13 cellular contexts compared by ENCODE assay signal in the genomic region with DNA sequence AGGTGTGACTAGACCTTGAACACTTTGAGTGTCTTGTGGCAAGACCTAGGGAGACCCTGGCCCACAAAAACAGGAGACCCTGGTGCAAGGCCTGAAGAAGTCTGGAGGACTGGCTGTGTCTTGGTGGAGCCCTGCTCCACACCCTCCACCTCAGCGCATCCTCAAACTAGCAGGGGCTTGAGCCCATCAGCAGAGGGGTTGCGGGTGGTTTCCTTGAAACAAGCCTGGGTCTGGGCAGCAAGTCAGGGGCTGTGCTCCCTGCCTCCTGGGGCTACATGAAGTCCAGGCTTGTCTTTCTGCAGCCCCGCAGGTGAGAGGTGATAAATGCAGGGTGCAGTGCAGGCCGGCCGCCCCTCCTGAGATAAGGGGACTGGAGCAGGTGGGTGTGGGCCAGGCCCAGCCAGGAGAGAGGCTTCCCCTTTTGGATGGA. TPM values are rescaled to one million over a fixed set of nuclear protein-coding genes. Genes with fewer than 3 reads are reported as not detected.
DNase-seq lines count a peak whose midpoint lies in the region; ATAC-seq, FAIRE-seq and TF ChIP-seq lines count a peak whose summit lies in the region.
"Had no signal": no experiment of that assay in that cellular context is flagged by ENCODE, and none has a peak within 500 bp of the region (broad histone marks: within the 10 kb centered on the region; RNA-seq: fewer than 3 reads in every experiment).

No MANE protein-coding gene starts in this region.

- H3K18ac ChIP-seq in H9 (ENCODE audit: insufficient read length, low read depth, low read length): no peak overlapping the region

- H3K79me2 ChIP-seq in H9 (ENCODE audit: insufficient read depth, low read length): no peaks in the 10 kb centered on the region
- no peaks in the 10 kb centered on the region for H3K79me2 ChIP-seq in astrocyte (ENCODE audit: insufficient read depth, low read length)

- DNase-seq in H9 (no peak), astrocyte (ENCODE audit: low read depth) (no peak), pons (ENCODE audit: low spot score) (no peak)
- DNase-seq: activated CD4-positive, alpha-beta T cell treated with anti-CD3 and anti-CD28 coated beads, Interleukin-2, amount 50 U/mL, for 48 hours; DMS153; NCI-H1092; NCI-H526; occipital lobe had no signal

- H2AFZ ChIP-seq in H9 (ENCODE audit: low read length) (no peak overlapping the region), astrocyte (ENCODE audit: low read depth, low read length) (no peak overlapping the region)

- no peak overlapping the region for H3K4me3 ChIP-seq in astrocyte (ENCODE audit: insufficient read depth, low read depth, low read length)
- H3K4me3 ChIP-seq in mesodermal cell (ENCODE audit: extremely low read depth, insufficient read depth, low read length, poor library complexity, severe bottlenecking): peak overlapping the region; percentile 75

- H3K27ac Mint-ChIP-seq in H9 (no peak overlapping the region), astrocyte (ENCODE audit: unreplicated experiment) (no peak overlapping the region)
- no peak overlapping the region for H3K27ac Mint-ChIP-seq in stimulated activated memory B cell treated with anti-CD40 and anti-IgM and Interleukin-4, amounts not matched to agents 10 μg/mL and 1 μg/mL and 100 μg/mL, for 72 hours

- H3K23ac ChIP-seq in H9 (ENCODE audit: insufficient read length, low read depth, low read length): no peak overlapping the region

- H4K8ac ChIP-seq in H9 (replicated peaks; ENCODE audit: insufficient read length, low read depth, low read length): no peak overlapping the region

- H3K4me3 Mint-ChIP-seq in H9 (peak overlapping the region; percentile 47 to 69), astrocyte (ENCODE audit: unreplicated experiment) (peak overlapping the region; percentile 62)
- H3K4me3 Mint-ChIP-seq in stimulated activated memory B cell treated with anti-CD40 and anti-IgM and Interleukin-4, amounts not matched to agents 10 μg/mL and 1 μg/mL and 100 μg/mL, for 72 hours: peak overlapping the region; percentile 38

- no peak overlapping the region for H2BK120ac ChIP-seq in H9 (ENCODE audit: low read depth, low read length, poor library complexity, severe bottlenecking)

- H4K20me1 ChIP-seq in H9 (ENCODE audit: control insufficient read depth, insufficient read depth, insufficient read length) (no peaks in the 10 kb centered on the region), astrocyte (ENCODE audit: insufficient read depth, low read length) (peaks cover 8% of the 10 kb centered on the region)

- H3K4me1 Mint-ChIP-seq in H9: peaks cover 22 to 26% of the 10 kb centered on the region in 2 experiments
- H3K4me1 Mint-ChIP-seq in astrocyte (ENCODE audit: low read depth, unreplicated experiment): no peaks in the 10 kb centered on the region
- peaks cover 18% of the 10 kb centered on the region for H3K4me1 Mint-ChIP-seq in stimulated activated memory B cell treated with anti-CD40 and anti-IgM and Interleukin-4, amounts not matched to agents 10 μg/mL and 1 μg/mL and 100 μg/mL, for 72 hours

- H2BK5ac ChIP-seq in H9 (ENCODE audit: insufficient read length, low read length): no peak overlapping the region

- H3K36me3 Mint-ChIP-seq in H9 (ENCODE audit: insufficient read depth in 1 of 3, low read depth in 3 of 3) (peaks cover 3 to 6% (median 5%) of the 10 kb centered on the region in 3 experiments; a peak in 5 of 7 replicates), astrocyte (ENCODE audit: low read depth, unreplicated experiment) (peaks cover 3% of the 10 kb centered on the region)
- no peaks in the 10 kb centered on the region for H3K36me3 Mint-ChIP-seq in stimulated activated memory B cell treated with anti-CD40 and anti-IgM and Interleukin-4, amounts not matched to agents 10 μg/mL and 1 μg/mL and 100 μg/mL, for 72 hours

- H3K56ac ChIP-seq in H9 (ENCODE audit: insufficient read length, low read depth, low read length): no peak overlapping the region

- TF ChIP-seq CTCF in H9 (conservative IDR thresholded peaks at IDR 0.05) (no peak; the same call in 2 of the 3 replicates), astrocyte (IDR thresholded peaks at IDR 0.05; ENCODE audit: insufficient read depth, low read depth, low read length) (no peak)

- H3K36me3 ChIP-seq in astrocyte (ENCODE audit: insufficient read depth, low read length) (no peaks in the 10 kb centered on the region), mesodermal cell (ENCODE audit: control insufficient read depth, insufficient read depth, low read length) (peaks cover 10% of the 10 kb centered on the region)

- no peaks in the 10 kb centered on the region for H3K79me1 ChIP-seq in H9 (ENCODE audit: insufficient read depth, low read depth, low read length, poor library complexity, severe bottlenecking)

- H3K4me2 ChIP-seq in H9 (ENCODE audit: insufficient read depth, insufficient read length, low read length): no peak overlapping the region
- H3K4me2 ChIP-seq in astrocyte (ENCODE audit: low read length): no peak overlapping the region

- WGBS in H9 (ENCODE audit: extremely low coverage, insufficient read length, low lambda C conversion rate): no CpG with 5 or more reads among the region's 5 CpGs
- WGBS in mesodermal cell (ENCODE audit: insufficient coverage in 2 of 2), 2 experiments: 79 to 82% methylated on average over 4 to 5 of the region's 5 CpGs

- H3K9me3 Mint-ChIP-seq in H9 (peaks cover 4 to 8% of the 10 kb centered on the region in 2 experiments; a peak in 4 of 5 replicates), astrocyte (ENCODE audit: unreplicated experiment) (peaks cover 10% of the 10 kb centered on the region)
- no peaks in the 10 kb centered on the region for H3K9me3 Mint-ChIP-seq in stimulated activated memory B cell treated with anti-CD40 and anti-IgM and Interleukin-4, amounts not matched to agents 10 μg/mL and 1 μg/mL and 100 μg/mL, for 72 hours

- no peak for ATAC-seq in stimulated activated memory B cell treated with anti-CD40 and anti-IgM and Interleukin-4, amounts not matched to agents 10 μg/mL and 1 μg/mL and 100 μg/mL, for 72 hours
- ATAC-seq in GM21737 (IDR thresholded peaks at IDR 0.05; ENCODE audit: unreplicated experiment) (no peak), HG03439 (IDR thresholded peaks at IDR 0.05; ENCODE audit: unreplicated experiment) (no peak)

- no peak overlapping the region for H4K5ac ChIP-seq in H9 (ENCODE audit: insufficient read length, low read depth, low read length)

- H3K27me3 ChIP-seq in H9 (ENCODE audit: insufficient read depth, low read length): peaks cover 7% of the 10 kb centered on the region; the same call in 1 of the 2 replicates
- no peaks in the 10 kb centered on the region for H3K27me3 ChIP-seq in astrocyte (ENCODE audit: insufficient read depth, low read length)

- H3K4me1 ChIP-seq in H9 (ENCODE audit: insufficient read depth, low read length): no peaks in the 10 kb centered on the region; the same call in 1 of the 2 replicates
- peaks cover 10% of the 10 kb centered on the region for H3K4me1 ChIP-seq in astrocyte (ENCODE audit: insufficient read depth, low read length)
- peaks cover 16% of the 10 kb centered on the region for H3K4me1 ChIP-seq in mesodermal cell (ENCODE audit: control insufficient read depth, insufficient read depth, low read length, poor library complexity, severe bottlenecking)

- peaks cover 82% of the 10 kb centered on the region for H3K27me3 Mint-ChIP-seq in H9 (ENCODE audit: low read depth)
- H3K27me3 Mint-ChIP-seq in astrocyte (ENCODE audit: low read depth, unreplicated experiment): peaks cover 50% of the 10 kb centered on the region
- peaks cover 24% of the 10 kb centered on the region for H3K27me3 Mint-ChIP-seq in stimulated activated memory B cell treated with anti-CD40 and anti-IgM and Interleukin-4, amounts not matched to agents 10 μg/mL and 1 μg/mL and 100 μg/mL, for 72 hours

- no peak for FAIRE-seq in astrocyte (lab: Jason Lieb, UNC)
- FAIRE-seq: GM12891 had no signal

- H3T11ph ChIP-seq in H9 (ENCODE audit: low read length): no peak overlapping the region

- no peak overlapping the region for H2BK20ac ChIP-seq in H9 (ENCODE audit: low read depth, low read length, poor library complexity, severe bottlenecking)

- no peak overlapping the region for H4K91ac ChIP-seq in H9 (ENCODE audit: insufficient read length, low read depth, low read length)

- H3K27ac ChIP-seq in H9 (ENCODE audit: insufficient read length, low read depth, low read length) (no peak overlapping the region), astrocyte (ENCODE audit: low read depth, low read length) (no peak overlapping the region), mesodermal cell (ENCODE audit: low read depth, low read length, severe bottlenecking) (no peak overlapping the region)

- H3K14ac ChIP-seq in H9 (ENCODE audit: insufficient read depth, low read length): no peak overlapping the region

- H3K9ac ChIP-seq in H9 (ENCODE audit: extremely low read depth, insufficient read length, low read length) (no peak overlapping the region), astrocyte (ENCODE audit: low read length) (no peak overlapping the region)

- no peaks in the 10 kb centered on the region for H3K23me2 ChIP-seq in H9 (ENCODE audit: insufficient read length, low read depth, low read length, poor library complexity, severe bottlenecking)

- no peak overlapping the region for H3K4ac ChIP-seq in H9 (ENCODE audit: low read depth, low read length)

- H2BK12ac ChIP-seq in H9 (ENCODE audit: insufficient read length, low read depth, low read length): no peak overlapping the region

- H3K9me3 ChIP-seq in H9 (ENCODE audit: control insufficient read depth, low read depth, low read length): no peaks in the 10 kb centered on the region
- H3K9me3 ChIP-seq in astrocyte (ENCODE audit: insufficient read depth, low read depth, low read length): no peaks in the 10 kb centered on the region
- no peaks in the 10 kb centered on the region for H3K9me3 ChIP-seq in mesodermal cell (ENCODE audit: control insufficient read depth, low read length)

- no peak overlapping the region for H2BK15ac ChIP-seq in H9 (ENCODE audit: low read depth, low read length)

- H2AK5ac ChIP-seq in H9 (ENCODE audit: insufficient read length, low read length): no peak overlapping the region

RNA-seq across cellular contexts. Expression of a gene that starts 2.9 kb away (rescaled TPM):
- 15.4 and 17.8 TPM in 2 replicates for total RNA-seq in H9 (2021)
- 3.8 and 7.5 TPM in 2 replicates for total RNA-seq in astrocyte
- 126 TPM for polyA plus RNA-seq in mesodermal cell (2013, experiment 1 of 2)
- 129 TPM for polyA plus RNA-seq in mesodermal cell (2013, experiment 2 of 2)

RNA-seq across cellular contexts. Expression of a gene that starts 46.5 kb away (rescaled TPM):
- 41.5 and 42.8 TPM in 2 replicates for total RNA-seq in H9 (2021)
- 78.8 and 80.8 TPM in 2 replicates for total RNA-seq in astrocyte
- polyA plus RNA-seq in mesodermal cell (2013, experiment 1 of 2): 66.5 TPM
- polyA plus RNA-seq in mesodermal cell (2013, experiment 2 of 2): 50.0 TPM
- total RNA-seq: occipital lobe had no signal
